In the genomic region with DNA sequence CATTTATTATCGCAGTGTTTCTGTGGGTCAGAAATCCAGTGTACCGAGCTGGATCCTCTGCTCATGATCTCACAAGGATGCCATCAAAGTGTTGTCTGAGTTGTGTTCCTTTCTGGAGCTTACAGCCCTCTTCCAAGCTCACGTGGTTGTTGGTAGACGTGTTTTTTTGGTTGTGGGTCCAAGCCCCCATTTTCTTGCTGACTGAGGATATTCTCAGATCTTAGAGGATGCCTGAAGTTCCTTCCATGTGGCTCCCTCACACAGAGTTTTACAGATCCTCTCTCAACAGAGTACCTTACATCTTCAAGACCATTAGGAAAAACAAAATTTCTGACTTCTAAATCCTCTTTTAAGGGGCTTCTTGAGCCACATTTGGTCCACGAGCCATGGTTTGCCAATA, we compare ENCODE assay signal across 8 cellular contexts.
"Had no signal": no experiment of that assay in that cellular context is flagged by ENCODE, and none has a peak within 500 bp of the region (broad histone marks: within the 10 kb centered on the region; RNA-seq: fewer than 3 reads in every experiment).

No MANE protein-coding gene starts in this region.

- ATAC-seq: K562 had no signal

- H3K36me3 Mint-ChIP-seq: IgD-negative memory B cell had no signal

- H3K9ac ChIP-seq: KMS-11 had no signal

- H3K4me2 ChIP-seq: KMS-11 had no signal

- H3K27ac ChIP-seq: HL-60, KMS-11 had no signal

- H3K27me3 Mint-ChIP-seq: IgD-negative memory B cell had no signal

- H3K4me3 Mint-ChIP-seq: IgD-negative memory B cell had no signal

- FAIRE-seq: HTR-8/SVneo, K562 had no signal

- H3K4me3 ChIP-seq: K562 had no signal

- H3K4me1 Mint-ChIP-seq: IgD-negative memory B cell had no signal

- H3K9me3 Mint-ChIP-seq: IgD-negative memory B cell had no signal

- H3K27ac Mint-ChIP-seq: IgD-negative memory B cell had no signal

- DNase-seq: IMR-90, KBM-7, KG1 had no signal
